12 cellular contexts compared by ENCODE assay signal in genomic region chr1:19505694-19506457, GRCh38. TPM values are rescaled to one million over a fixed set of nuclear protein-coding genes. Genes with fewer than 3 reads are reported as not detected.
DNase-seq lines count a peak whose midpoint lies in the region; ATAC-seq and TF ChIP-seq lines count a peak whose summit lies in the region.
"Had no signal": no experiment of that assay in that cellular context is flagged by ENCODE, and none has a peak within 500 bp of the region (broad histone marks: within the 10 kb centered on the region; RNA-seq: fewer than 3 reads in every experiment).

No MANE protein-coding gene starts in this region.

- peak overlapping the region; percentile 35 for H2AFZ ChIP-seq in GM23248
- no peak overlapping the region for H2AFZ ChIP-seq in hepatocyte

- H3K27ac Mint-ChIP-seq in stimulated activated effector memory CD8-positive, alpha-beta T cell treated with anti-CD3 and anti-CD28 coated beads, Interleukin-12 subunit alpha, Interleukin-12 subunit beta, amount 100 ng/mL, for 72 hours = no peak overlapping the region
- H3K27ac Mint-ChIP-seq: activated CD8-positive, alpha-beta T cell treated with anti-CD3 and anti-CD28 coated beads for 36 hours had no signal

- H3K4me3 ChIP-seq in GM23248 = 0 out of 2 replicates have a peak overlapping the region, but pooled peaks have one; percentile 16
- no peak overlapping the region for H3K4me3 ChIP-seq in hepatocyte
- no peak overlapping the region for H3K4me3 ChIP-seq in stomach

- in situ Hi-C loops in GM23248 (cut with MboI) = no loop called here

- ATAC-seq in GM19351 (IDR thresholded peaks at IDR 0.05; ENCODE audit: unreplicated experiment) = no peak
- ATAC-seq in stimulated activated effector memory CD8-positive, alpha-beta T cell treated with anti-CD3 and anti-CD28 coated beads, Interleukin-12 subunit alpha, Interleukin-12 subunit beta, amount 100 ng/mL, for 72 hours = no peak
- no peak for ATAC-seq in GM19467 (IDR thresholded peaks at IDR 0.05; ENCODE audit: unreplicated experiment)
- ATAC-seq: activated CD8-positive, alpha-beta T cell treated with anti-CD3 and anti-CD28 coated beads for 36 hours had no signal

- no peak overlapping the region for H3K4me3 Mint-ChIP-seq in stimulated activated effector memory CD8-positive, alpha-beta T cell treated with anti-CD3 and anti-CD28 coated beads, Interleukin-12 subunit alpha, Interleukin-12 subunit beta, amount 100 ng/mL, for 72 hours
- H3K4me3 Mint-ChIP-seq: activated CD8-positive, alpha-beta T cell treated with anti-CD3 and anti-CD28 coated beads for 36 hours had no signal

- TF ChIP-seq EP300 in stomach (IDR thresholded peaks at IDR 0.05) = no peak

- peaks cover 26% of the 10 kb centered on the region for H3F3A ChIP-seq in GM23248 (ENCODE audit: insufficient read depth)

- peak overlapping the region; percentile 40 for H3K27ac ChIP-seq in GM23248
- H3K27ac ChIP-seq in hepatocyte = peak overlapping the region; percentile 63
- H3K27ac ChIP-seq in stomach = peak overlapping the region; percentile 70 to 85 (median 79)

- H3K4me2 ChIP-seq in GM23248 (ENCODE audit: unreplicated experiment) (peak overlapping the region; percentile 36), hepatocyte (peak overlapping the region; percentile 12)

- peaks cover 39% of the 10 kb centered on the region for H3K4me1 Mint-ChIP-seq in stimulated activated effector memory CD8-positive, alpha-beta T cell treated with anti-CD3 and anti-CD28 coated beads, Interleukin-12 subunit alpha, Interleukin-12 subunit beta, amount 100 ng/mL, for 72 hours

- 31 to 33% methylated on average over 11 of the region's 11 CpGs for WGBS in GM23248 (ENCODE audit: low coverage in 1 of 2, low lambda C conversion rate in 2 of 2, missing lambda C conversion rate in 2 of 2), 2 experiments
- 89% methylated on average over 11 of the region's 11 CpGs for WGBS in hepatocyte (ENCODE audit: low lambda C conversion rate, missing lambda C conversion rate)
- 67 to 78% (median 75%) methylated on average over 10 to 11 of the region's 11 CpGs for WGBS in stomach, 5 donors

- no peaks in the 10 kb centered on the region for H3K9me2 ChIP-seq in GM23248 (ENCODE audit: insufficient read depth)
- H3K9me2 ChIP-seq in hepatocyte (replicated peaks; ENCODE audit: insufficient read depth) = no peaks in the 10 kb centered on the region

- TF ChIP-seq CTCF in hepatocyte (IDR thresholded peaks at IDR 0.05; ENCODE audit: poor library complexity) (no peak), stomach (IDR thresholded peaks at IDR 0.05) (no peak)

- H3K36me3 ChIP-seq in GM23248 (ENCODE audit: low read depth) (no peaks in the 10 kb centered on the region), hepatocyte (replicated peaks; ENCODE audit: insufficient read depth, low read depth) (no peaks in the 10 kb centered on the region), stomach (no peaks in the 10 kb centered on the region)

- H3K9me3 Mint-ChIP-seq in stimulated activated effector memory CD8-positive, alpha-beta T cell treated with anti-CD3 and anti-CD28 coated beads, Interleukin-12 subunit alpha, Interleukin-12 subunit beta, amount 100 ng/mL, for 72 hours = no peaks in the 10 kb centered on the region
- H3K9me3 Mint-ChIP-seq: activated CD8-positive, alpha-beta T cell treated with anti-CD3 and anti-CD28 coated beads for 36 hours had no signal

- intact Hi-C loops in stomach (cut with DNase I; ENCODE audit: low total_unique reads) = no loop called here

- no peaks in the 10 kb centered on the region for H3K79me2 ChIP-seq in GM23248 (ENCODE audit: insufficient read depth)
- no peaks in the 10 kb centered on the region for H3K79me2 ChIP-seq in hepatocyte

- H4K20me1 ChIP-seq in GM23248 (ENCODE audit: insufficient read depth) (no peaks in the 10 kb centered on the region), hepatocyte (ENCODE audit: insufficient read depth, poor library complexity, severe bottlenecking) (no peaks in the 10 kb centered on the region)

- H3K27me3 ChIP-seq in GM23248 (replicated peaks; ENCODE audit: insufficient read depth) (no peaks in the 10 kb centered on the region), hepatocyte (no peaks in the 10 kb centered on the region), stomach (no peaks in the 10 kb centered on the region)

- no peaks in the 10 kb centered on the region for H3K36me3 Mint-ChIP-seq in stimulated activated effector memory CD8-positive, alpha-beta T cell treated with anti-CD3 and anti-CD28 coated beads, Interleukin-12 subunit alpha, Interleukin-12 subunit beta, amount 100 ng/mL, for 72 hours

- H3K4me1 ChIP-seq in GM23248 (ENCODE audit: insufficient read depth) (peaks cover 13% of the 10 kb centered on the region), hepatocyte (ENCODE audit: insufficient read depth) (peaks cover 5% of the 10 kb centered on the region), stomach (peaks cover 16 to 37% (median 25%) of the 10 kb centered on the region in 4 donors)

- peak overlapping the region; percentile 11; the same call in 1 of the 2 replicates for H3K9ac ChIP-seq in GM23248

- DNase-seq in GM23248 (no peak), UCSD-AML1 (lab: John Stamatoyannopoulos, UW; ENCODE audit: unreplicated experiment) (peak; percentile 54), hepatocyte (ENCODE audit: low spot score) (no peak), stomach (no peak), NCI-H774 (lab: John Stamatoyannopoulos, UW) (no peak)
- DNase-seq in stimulated activated effector memory CD8-positive, alpha-beta T cell treated with anti-CD3 and anti-CD28 coated beads, Interleukin-12 subunit alpha, Interleukin-12 subunit beta, amount 100 ng/mL, for 72 hours (ENCODE audit: low spot score in 2 of 2) = no peak
- DNase-seq: activated CD8-positive, alpha-beta T cell treated with anti-CD3 and anti-CD28 coated beads for 36 hours; central memory CD4-positive, alpha-beta T cell; NK-92 treated with Interleukin-12 subunit alpha and Interleukin-12 subunit beta, amount 100 ng/mL, for 24 hours; stimulated activated CD4-positive, alpha-beta T cell treated with anti-CD3 and anti-CD28 coated beads, Interleukin-2, amount 100 ng/mL, for 24 hours had no signal

- H3K9me3 ChIP-seq in GM23248 (ENCODE audit: low read depth) = no peaks in the 10 kb centered on the region
- H3K9me3 ChIP-seq in hepatocyte (ENCODE audit: low read depth) = no peaks in the 10 kb centered on the region
- no peaks in the 10 kb centered on the region for H3K9me3 ChIP-seq in stomach

- no peak for TF ChIP-seq POLR2A in stomach (IDR thresholded peaks at IDR 0.05)

RNA-seq across cellular contexts. Expression of gene CAPZB, which starts 20.5 kb away (rescaled TPM):
- total RNA-seq in GM23248 (2014; rRNA removed; shearing (Covaris generic)) = 188 and 229 TPM in 2 replicates
- polyA plus RNA-seq in GM23248 (2016; fragmentation: Nextera tagmentation; extraction: Ambion mirVana) (494 and 506 TPM in 2 replicates), hepatocyte (260 and 261 TPM in 2 replicates), stomach (100 to 1,000 TPM; 188 to 345 (median 256) TPM)
- total RNA-seq in hepatocyte (139 and 165 TPM in 2 replicates), stomach (100 to 1,000 TPM in 3 of 5 donors, 10 to 100 TPM in 2; 84.9 to 246 (median 112) TPM)
